ENCODE assay signal across 16 cellular contexts in genomic region chr1:56375184-56375837, GRCh38.
DNase-seq lines count a peak whose midpoint lies in the region; ATAC-seq and TF ChIP-seq lines count a peak whose summit lies in the region.
"Had no signal": no experiment of that assay in that cellular context is flagged by ENCODE, and none has a peak within 500 bp of the region (broad histone marks: within the 10 kb centered on the region; RNA-seq: fewer than 3 reads in every experiment).

No MANE protein-coding gene starts in this region.

- H3K4me1 Mint-ChIP-seq in neural crest cell, result peaks cover 39% of the 10 kb centered on the region
- H3K4me1 Mint-ChIP-seq in activated CD4-positive, alpha-beta memory T cell treated with anti-CD3 and anti-CD28 coated beads for 36 hours (ENCODE audit: low read depth), result no peaks in the 10 kb centered on the region

- no peaks in the 10 kb centered on the region for H3K36me3 Mint-ChIP-seq in neural crest cell (ENCODE audit: low read depth)
- no peaks in the 10 kb centered on the region for H3K36me3 Mint-ChIP-seq in activated CD4-positive, alpha-beta memory T cell treated with anti-CD3 and anti-CD28 coated beads for 36 hours
- H3K36me3 Mint-ChIP-seq: IgD-negative memory B cell had no signal

- H3K4me3 ChIP-seq in astrocyte of the spinal cord (ENCODE audit: low read depth, low read length), result no peak overlapping the region
- H3K4me3 ChIP-seq: BLaER1 treated with 17β-estradiol and CSF1 and Interleukin-3, amounts not matched to agents 10 nM and 100 nM had no signal

- POLR2A ChIA-PET in activated CD4-positive, alpha-beta memory T cell treated with anti-CD3 and anti-CD28 coated beads for 36 hours (lab: Charles Lee), result no interaction called here

- DNase-seq in DMS53 (lab: John Stamatoyannopoulos, UW) (peak; percentile 82), NCI-H1105 treated with DMSO at 0.1 percent for 48 hours (lab: John Stamatoyannopoulos, UW) (peak; percentile 61), astrocyte of the spinal cord (ENCODE audit: low read depth, low spot score) (peak; percentile 63), neural crest cell (ENCODE audit: low read depth, low spot score) (no peak)
- no peak for DNase-seq in activated CD4-positive, alpha-beta memory T cell treated with anti-CD3 and anti-CD28 coated beads for 36 hours
- DNase-seq: activated T-cell treated with anti-CD3 and anti-CD28 coated beads, Interleukin-2, amount 50 U/mL, for 24 hours; brain microvascular endothelial cell; islet precursor cell; NCI-H2227 treated with DMSO at 0.1 percent for 48 hours; SIG-M5 had no signal

- no peaks in the 10 kb centered on the region for H3K9me3 Mint-ChIP-seq in neural crest cell
- no peaks in the 10 kb centered on the region for H3K9me3 Mint-ChIP-seq in activated CD4-positive, alpha-beta memory T cell treated with anti-CD3 and anti-CD28 coated beads for 36 hours
- H3K9me3 Mint-ChIP-seq: activated T-cell treated with anti-CD3 and anti-CD28 coated beads, Interleukin-2, amount 50 U/mL, for 24 hours; IgD-negative memory B cell had no signal

- intact Hi-C loops in activated CD4-positive, alpha-beta memory T cell treated with anti-CD3 and anti-CD28 coated beads for 36 hours (cut with micrococcal nuclease), result no loop called here

- TF ChIP-seq CTCF in astrocyte of the spinal cord (IDR thresholded peaks at IDR 0.05; ENCODE audit: low read depth, low read length) (no peak), neural crest cell (conservative IDR thresholded peaks at IDR 0.05) (no peak)

- no peaks in the 10 kb centered on the region for H3K27me3 Mint-ChIP-seq in neural crest cell (ENCODE audit: low read depth)
- peaks cover 2% of the 10 kb centered on the region for H3K27me3 Mint-ChIP-seq in activated CD4-positive, alpha-beta memory T cell treated with anti-CD3 and anti-CD28 coated beads for 36 hours
- H3K27me3 Mint-ChIP-seq: activated T-cell treated with anti-CD3 and anti-CD28 coated beads, Interleukin-2, amount 50 U/mL, for 24 hours had no signal

- peak overlapping the region; percentile 45 for H3K27ac Mint-ChIP-seq in neural crest cell (ENCODE audit: unreplicated experiment)
- no peak overlapping the region for H3K27ac Mint-ChIP-seq in activated CD4-positive, alpha-beta memory T cell treated with anti-CD3 and anti-CD28 coated beads for 36 hours
- H3K27ac Mint-ChIP-seq: activated T-cell treated with anti-CD3 and anti-CD28 coated beads, Interleukin-2, amount 50 U/mL, for 24 hours; IgD-negative memory B cell had no signal

- CTCF ChIA-PET in activated CD4-positive, alpha-beta memory T cell treated with anti-CD3 and anti-CD28 coated beads for 36 hours (lab: Charles Lee), result no interaction called here

- peak overlapping the region; percentile 11 for H3K4me3 Mint-ChIP-seq in neural crest cell
- H3K4me3 Mint-ChIP-seq in activated CD4-positive, alpha-beta memory T cell treated with anti-CD3 and anti-CD28 coated beads for 36 hours, result no peak overlapping the region
- H3K4me3 Mint-ChIP-seq: activated T-cell treated with anti-CD3 and anti-CD28 coated beads, Interleukin-2, amount 50 U/mL, for 24 hours; IgD-negative memory B cell had no signal

- ATAC-seq in GM21619 (IDR thresholded peaks at IDR 0.05; ENCODE audit: unreplicated experiment) (no peak), GM21367 (IDR thresholded peaks at IDR 0.05; ENCODE audit: unreplicated experiment) (no peak), GM21390 (IDR thresholded peaks at IDR 0.05; ENCODE audit: unreplicated experiment) (no peak)
- ATAC-seq: HCT116 had no signal

- in situ Hi-C loops in astrocyte of the spinal cord (cut with HindIII; ENCODE audit: low sequenced_read_pairs), result no loop called here

Comparison
In these comparisons a context has a peak if more than half of its experiments do, and no peak if none do; other contexts are left out.
1. DNase-seq: peak in DMS53 (single experiment), NCI-H1105 treated with DMSO at 0.1 percent for 48 hours (single experiment) and astrocyte of the spinal cord (single experiment); none in neural crest cell (single experiment) and activated CD4-positive, alpha-beta memory T cell treated with anti-CD3 and anti-CD28 coated beads for 36 hours (single experiment).